Comparison of ENCODE assay signal across 9 cellular contexts in the genomic region with DNA sequence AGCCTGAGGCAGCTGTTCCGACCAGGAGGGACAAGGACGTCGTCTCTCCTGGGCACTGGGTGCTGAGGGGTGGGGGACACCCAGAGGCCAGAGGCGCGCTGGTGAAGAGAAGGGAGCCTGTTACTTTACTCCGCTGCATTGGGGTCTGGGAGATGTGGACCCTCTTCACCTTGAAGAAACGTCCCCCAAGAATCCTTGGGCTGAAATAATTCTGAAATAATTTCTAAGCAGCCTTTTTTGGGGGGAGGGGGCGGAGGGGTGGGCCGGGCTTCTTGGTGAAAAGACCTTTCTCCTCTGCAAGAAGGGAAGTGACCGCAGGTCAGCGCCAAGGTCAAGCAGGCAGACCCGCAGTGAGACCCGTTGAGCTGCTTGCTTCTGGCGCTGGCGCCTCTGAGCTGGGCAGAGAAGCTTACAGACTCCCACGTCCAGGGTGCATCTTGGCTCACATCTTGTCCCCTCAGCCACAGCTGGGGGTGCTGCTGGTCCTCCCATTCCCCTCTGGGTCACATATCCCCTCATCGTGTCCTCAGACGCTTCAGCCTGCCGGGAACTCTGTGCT.
DNase-seq lines count a peak whose midpoint lies in the region; ATAC-seq and TF ChIP-seq lines count a peak whose summit lies in the region.
"Had no signal": no experiment of that assay in that cellular context is flagged by ENCODE, and none has a peak within 500 bp of the region (broad histone marks: within the 10 kb centered on the region; RNA-seq: fewer than 3 reads in every experiment).

No MANE protein-coding gene starts in this region.

- CTCF ChIA-PET in GM10248 (lab: Yijun Ruan, JAX): interaction anchor here (1.4 to 2.8 kb wide), 2 partner anchors 11 to 207 kb away, joined by 3 to 16 read pairs; no protein-coding TSS in a partner anchor

- DNase-seq in NCI-H1092 treated with DMSO at 0.1 percent for 48 hours (lab: John Stamatoyannopoulos, UW) (peak; percentile 10), NCI-H1092 (lab: John Stamatoyannopoulos, UW) (no peak), islet precursor cell (peak; percentile 67), GM10248 (ENCODE audit: extremely low spot score) (no peak), OCI-M1 (lab: John Stamatoyannopoulos, UW) (no peak)
- DNase-seq in NK-92 treated with Interleukin-12 subunit alpha and Interleukin-12 subunit beta, amount 100 ng/mL, for 24 hours (lab: John Stamatoyannopoulos, UW): no peak
- DNase-seq: activated CD8-positive, alpha-beta memory T cell treated with anti-CD3 and anti-CD28 coated beads for 24 hours had no signal

- no peak for TF ChIP-seq CTCF in WI38 (IDR thresholded peaks at IDR 0.05; ENCODE audit: low read depth, low read length)
- TF ChIP-seq CTCF in GM10248 (IDR thresholded peaks at IDR 0.05; ENCODE audit: control extremely low read depth, extremely low read depth, low read depth, missing control alignments): no peak

- peaks cover 14% of the 10 kb centered on the region for H3K36me3 Mint-ChIP-seq in stimulated activated memory B cell treated with anti-CD40 and anti-IgM and Interleukin-4, amounts not matched to agents 10 μg/mL and 1 μg/mL and 100 μg/mL, for 72 hours

- POLR2A ChIA-PET in GM10248 (lab: Yijun Ruan, JAX): interaction anchor here (0.6 kb wide), 1 partner anchor 8 kb away, joined by 3 read pairs; no protein-coding TSS in a partner anchor

- H3K4me1 Mint-ChIP-seq in stimulated activated memory B cell treated with anti-CD40 and anti-IgM and Interleukin-4, amounts not matched to agents 10 μg/mL and 1 μg/mL and 100 μg/mL, for 72 hours: peaks cover 32% of the 10 kb centered on the region

- no peaks in the 10 kb centered on the region for H3K9me3 Mint-ChIP-seq in stimulated activated memory B cell treated with anti-CD40 and anti-IgM and Interleukin-4, amounts not matched to agents 10 μg/mL and 1 μg/mL and 100 μg/mL, for 72 hours

- peak overlapping the region; percentile 85 for H3K4me3 Mint-ChIP-seq in stimulated activated memory B cell treated with anti-CD40 and anti-IgM and Interleukin-4, amounts not matched to agents 10 μg/mL and 1 μg/mL and 100 μg/mL, for 72 hours

- no peaks in the 10 kb centered on the region for H3K27me3 Mint-ChIP-seq in stimulated activated memory B cell treated with anti-CD40 and anti-IgM and Interleukin-4, amounts not matched to agents 10 μg/mL and 1 μg/mL and 100 μg/mL, for 72 hours

- peak overlapping the region; percentile 50; the same call in 1 of the 2 replicates for H3K4me3 ChIP-seq in WI38 (ENCODE audit: low read depth, low read length)

- H3K27ac Mint-ChIP-seq in stimulated activated memory B cell treated with anti-CD40 and anti-IgM and Interleukin-4, amounts not matched to agents 10 μg/mL and 1 μg/mL and 100 μg/mL, for 72 hours: peak overlapping the region; percentile 40

- no peak for ATAC-seq in stimulated activated memory B cell treated with anti-CD40 and anti-IgM and Interleukin-4, amounts not matched to agents 10 μg/mL and 1 μg/mL and 100 μg/mL, for 72 hours

Comparison
In these comparisons a context has a peak if more than half of its experiments do, and no peak if none do; other contexts are left out.
1. DNase-seq: peak in NCI-H1092 treated with DMSO at 0.1 percent for 48 hours (single experiment) and islet precursor cell (single experiment); none in NCI-H1092 (single experiment), GM10248 (single experiment), OCI-M1 (single experiment) and NK-92 treated with Interleukin-12 subunit alpha and Interleukin-12 subunit beta, amount 100 ng/mL, for 24 hours (single experiment).